Comparison of ENCODE assay signal across 30 cellular contexts in genomic region chr17:15482476-15482875, GRCh38.
"Had no signal": no experiment of that assay in that cellular context is flagged by ENCODE, and none has a peak within 500 bp of the region (broad histone marks: within the 10 kb centered on the region; RNA-seq: fewer than 3 reads in every experiment).

No MANE protein-coding gene starts in this region.

- H3K9me3 Mint-ChIP-seq: activated B cell treated with CpG ODN at 0.5 μM for 24 hours; activated CD8-positive, alpha-beta T cell treated with anti-CD3 and anti-CD28 coated beads for 36 hours; activated naive CD4-positive, alpha-beta T cell treated with anti-CD3 and anti-CD28 coated beads for 36 hours; activated naive CD4-positive, alpha-beta T cell treated with anti-CD3 and anti-CD28 coated beads, Interleukin-2, amount 50 U/mL, for 24 hours; activated naive CD8-positive, alpha-beta T cell treated with anti-CD3 and anti-CD28 coated beads, Interleukin-2, amount 10 ng/mL, durations not matched to agents 7 days and 5 days; activated T-cell treated with anti-CD3 and anti-CD28 coated beads, Interleukin-2, amount 50 U/mL, for 4 hours; activated T-helper 17 cell treated with anti-CD3 and anti-CD28 coated beads, Interleukin-2, amount 50 U/mL, for 72 hours; brain; dendritic cell treated with granulocyte-macrophage colony-stimulating factor and Interleukin-4, amounts not matched to agents 40 ng/mL and 50 ng/mL, for 4 days; endodermal cell; T-helper 2 cell treated with Interferon-gamma antibody and Interleukin-4, amounts not matched to agents 5 μg/mL and 100 μg/mL, for 36 hours had no signal

- H3K27ac ChIP-seq: ascending aorta, breast epithelium, cardiac muscle cell, coronary artery, dorsolateral prefrontal cortex, heart left ventricle, WERI-Rb-1 had no signal

- DNase-seq: activated B cell treated with CpG ODN at 0.5 μM for 24 hours; activated CD4-positive, alpha-beta T cell treated with anti-CD3 and anti-CD28 coated beads for 48 hours; activated CD4-positive, alpha-beta T cell treated with anti-CD3 and anti-CD28 coated beads, Interleukin-2, amount 50 U/mL, for 1 hour; activated CD4-positive, alpha-beta T cell treated with anti-CD3 and anti-CD28 coated beads, Interleukin-2, amount 50 U/mL, for 48 hours; activated CD8-positive, alpha-beta memory T cell treated with anti-CD3 and anti-CD28 coated beads for 24 hours; activated CD8-positive, alpha-beta T cell treated with anti-CD3 and anti-CD28 coated beads for 36 hours; activated effector memory CD4-positive, alpha-beta T cell treated with anti-CD3 and anti-CD28 coated beads, Interleukin-2, amount 50 U/mL, for 16 hours; activated naive CD4-positive, alpha-beta T cell treated with anti-CD3 and anti-CD28 coated beads for 36 hours; activated naive CD8-positive, alpha-beta T cell treated with anti-CD3 and anti-CD28 coated beads, Interleukin-2, amount 10 ng/mL, durations not matched to agents 7 days and 5 days; activated T-cell treated with anti-CD3 and anti-CD28 coated beads, Interleukin-2, amount 50 U/mL, for 4 hours; central memory CD4-positive, alpha-beta T cell; effector memory CD4-positive, alpha-beta T cell; endodermal cell; foreskin fibroblast; glutamatergic neuron; heart left ventricle; T-helper 1 cell; T-helper 17 cell; T1000; WERI-Rb-1 had no signal

- H3K4me3 Mint-ChIP-seq: activated B cell treated with CpG ODN at 0.5 μM for 24 hours; activated CD8-positive, alpha-beta T cell treated with anti-CD3 and anti-CD28 coated beads for 36 hours; activated naive CD4-positive, alpha-beta T cell treated with anti-CD3 and anti-CD28 coated beads for 36 hours; activated naive CD4-positive, alpha-beta T cell treated with anti-CD3 and anti-CD28 coated beads, Interleukin-2, amount 50 U/mL, for 24 hours; activated naive CD8-positive, alpha-beta T cell treated with anti-CD3 and anti-CD28 coated beads, Interleukin-2, amount 10 ng/mL, durations not matched to agents 7 days and 5 days; activated T-cell treated with anti-CD3 and anti-CD28 coated beads, Interleukin-2, amount 50 U/mL, for 4 hours; activated T-helper 17 cell treated with anti-CD3 and anti-CD28 coated beads, Interleukin-2, amount 50 U/mL, for 72 hours; brain; dendritic cell treated with granulocyte-macrophage colony-stimulating factor and Interleukin-4, amounts not matched to agents 40 ng/mL and 50 ng/mL, for 4 days; endodermal cell; T-helper 17 cell; T-helper 2 cell treated with Interferon-gamma antibody and Interleukin-4, amounts not matched to agents 5 μg/mL and 100 μg/mL, for 36 hours had no signal

- H3K27ac Mint-ChIP-seq: activated B cell treated with CpG ODN at 0.5 μM for 24 hours; activated CD8-positive, alpha-beta T cell treated with anti-CD3 and anti-CD28 coated beads for 36 hours; activated naive CD4-positive, alpha-beta T cell treated with anti-CD3 and anti-CD28 coated beads for 36 hours; activated naive CD4-positive, alpha-beta T cell treated with anti-CD3 and anti-CD28 coated beads, Interleukin-2, amount 50 U/mL, for 24 hours; activated naive CD8-positive, alpha-beta T cell treated with anti-CD3 and anti-CD28 coated beads, Interleukin-2, amount 10 ng/mL, durations not matched to agents 7 days and 5 days; activated T-helper 17 cell treated with anti-CD3 and anti-CD28 coated beads, Interleukin-2, amount 50 U/mL, for 72 hours; brain; dendritic cell treated with granulocyte-macrophage colony-stimulating factor and Interleukin-4, amounts not matched to agents 40 ng/mL and 50 ng/mL, for 4 days; endodermal cell; T-helper 2 cell treated with Interferon-gamma antibody and Interleukin-4, amounts not matched to agents 5 μg/mL and 100 μg/mL, for 36 hours had no signal

- H3K9me3 ChIP-seq: ascending aorta, breast epithelium, heart left ventricle had no signal

- H3K4me1 Mint-ChIP-seq: activated B cell treated with CpG ODN at 0.5 μM for 24 hours; activated naive CD4-positive, alpha-beta T cell treated with anti-CD3 and anti-CD28 coated beads, Interleukin-2, amount 50 U/mL, for 24 hours; activated T-helper 17 cell treated with anti-CD3 and anti-CD28 coated beads, Interleukin-2, amount 50 U/mL, for 72 hours had no signal

- H3K4me3 ChIP-seq: ascending aorta, breast epithelium, cardiac muscle cell, coronary artery, dorsolateral prefrontal cortex, heart left ventricle had no signal

- H3K27me3 ChIP-seq: ascending aorta, breast epithelium, cardiac muscle cell, dorsolateral prefrontal cortex, heart left ventricle had no signal

- H3K36me3 ChIP-seq: breast epithelium, cardiac muscle cell, WERI-Rb-1 had no signal

- H3K27me3 Mint-ChIP-seq: activated B cell treated with CpG ODN at 0.5 μM for 24 hours; activated CD8-positive, alpha-beta T cell treated with anti-CD3 and anti-CD28 coated beads for 36 hours; activated naive CD4-positive, alpha-beta T cell treated with anti-CD3 and anti-CD28 coated beads, Interleukin-2, amount 50 U/mL, for 24 hours; activated naive CD8-positive, alpha-beta T cell treated with anti-CD3 and anti-CD28 coated beads, Interleukin-2, amount 10 ng/mL, durations not matched to agents 7 days and 5 days; activated T-helper 17 cell treated with anti-CD3 and anti-CD28 coated beads, Interleukin-2, amount 50 U/mL, for 72 hours; brain; dendritic cell treated with granulocyte-macrophage colony-stimulating factor and Interleukin-4, amounts not matched to agents 40 ng/mL and 50 ng/mL, for 4 days; T-helper 17 cell had no signal

- H3K4me1 ChIP-seq: ascending aorta, breast epithelium had no signal
